In the genomic region with DNA sequence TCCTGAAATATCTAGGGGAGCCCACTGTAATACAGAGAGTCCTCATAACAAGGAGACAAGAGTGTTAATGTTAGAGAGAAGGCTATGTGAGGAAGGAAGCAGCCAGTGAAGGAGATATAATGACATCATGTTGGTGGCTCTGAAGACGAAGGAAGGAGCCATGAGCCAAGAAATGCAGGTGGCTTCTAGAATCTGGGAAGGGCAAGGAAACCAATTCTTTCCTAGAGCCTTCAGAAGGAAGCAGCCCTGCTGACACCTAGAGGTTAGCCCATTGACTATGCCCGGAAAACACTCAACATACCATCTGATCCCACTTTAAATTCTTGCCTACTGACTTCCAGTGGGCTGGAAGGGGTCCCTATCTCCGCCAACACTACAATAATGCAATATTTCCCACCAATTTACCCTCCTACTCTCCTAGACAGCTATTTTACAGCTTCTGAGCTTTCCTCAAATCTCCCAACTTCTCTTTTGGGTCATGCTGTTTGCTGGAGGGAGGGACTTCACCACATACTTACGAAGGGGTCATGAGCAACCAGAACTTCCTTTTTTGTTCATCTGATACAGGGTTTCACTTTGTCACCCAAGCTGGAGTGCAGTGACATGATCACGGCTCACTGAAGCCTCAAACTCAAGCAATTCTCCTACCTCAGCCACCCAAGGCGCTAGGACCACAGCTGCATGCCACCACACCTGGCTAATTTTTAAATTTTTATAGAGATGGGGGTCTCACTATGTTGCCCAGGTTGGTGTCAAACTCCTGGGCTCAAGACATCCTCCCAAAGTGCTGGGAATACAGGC, we compare ENCODE assay signal across 8 cellular contexts. TPM values are rescaled to one million over a fixed set of nuclear protein-coding genes. Genes with fewer than 3 reads are reported as not detected.
DNase-seq lines count a peak whose midpoint lies in the region; ATAC-seq and TF ChIP-seq lines count a peak whose summit lies in the region.

No MANE protein-coding gene starts in this region.

- no peak for TF ChIP-seq POLR2A in NB4 (IDR thresholded peaks at IDR 0.05; ENCODE audit: extremely low read depth, insufficient read length)
- no peak for TF ChIP-seq POLR2A in transverse colon (IDR thresholded peaks at IDR 0.05)
- no peak for TF ChIP-seq POLR2A in erythroblast (IDR thresholded peaks at IDR 0.05; ENCODE audit: low read length)

- TF ChIP-seq CTCF in NB4 (IDR thresholded peaks at IDR 0.05; ENCODE audit: low read depth, low read length) (no peak), transverse colon (IDR thresholded peaks at IDR 0.05) (no peak)

- in situ Hi-C loops in transverse colon (cut with MboI; ENCODE audit: low pct_ligation_motif_present in 1 of 4, low pct_unique_long_range_greater_than_20kb in 1 of 4, low sequenced_read_pairs in 3 of 4), result no loop called here

- no peaks in the 10 kb centered on the region for H3K27me3 ChIP-seq in transverse colon

- H3K4me3 ChIP-seq in NB4 (ENCODE audit: low read depth, low read length) (no peak overlapping the region), transverse colon (no peak overlapping the region)

- peaks cover 4 to 30% (median 17%) of the 10 kb centered on the region in 4 donors for H3K4me1 ChIP-seq in transverse colon

- no peaks in the 10 kb centered on the region for H3K9me3 ChIP-seq in transverse colon

- ATAC-seq in GM18867 (IDR thresholded peaks at IDR 0.05; ENCODE audit: unreplicated experiment) (peak; percentile 94), HG02571 (IDR thresholded peaks at IDR 0.05; ENCODE audit: unreplicated experiment) (peak; percentile 90)

- no peak for TF ChIP-seq EP300 in transverse colon (IDR thresholded peaks at IDR 0.05; ENCODE audit: low read depth)

- DNase-seq in NB4 (ENCODE audit: low read depth) (peak; percentile 78), globus pallidus (ENCODE audit: low spot score) (peak; percentile 42), SK-N-DZ (ENCODE audit: low spot score) (no peak), transverse colon (no peak), erythroblast (lab: John Stamatoyannopoulos, UW) (no peak)
- no peak for DNase-seq in stimulated activated naive CD4-positive, alpha-beta T cell (lab: John Stamatoyannopoulos, UW)

- intact Hi-C loops in transverse colon (cut with DNase I; ENCODE audit: low total_unique reads), result no loop called here

- no peaks in the 10 kb centered on the region for H3K36me3 ChIP-seq in transverse colon

- H3K27ac ChIP-seq in transverse colon, result peak overlapping the region in 2 of 4 donors; percentile 17 to 47

- 80 to 81% methylated on average over 4 to 6 of the region's 6 CpGs for WGBS in transverse colon (ENCODE audit: low coverage in 1 of 2), 2 donors

RNA-seq across cellular contexts. Expression of gene G3BP2, which starts 25.2 kb away (rescaled TPM):
- 127 and 144 TPM in 2 replicates for polyA plus RNA-seq in SK-N-DZ (2014; cell fraction: cytosol; rRNA removed)
- 47.1 and 68.2 TPM in 2 replicates for polyA plus RNA-seq in SK-N-DZ (2014; cell fraction: nucleus; rRNA removed)
- 100 to 1,000 TPM in 2 of 4 donors, 10 to 100 TPM in 2; 50.7 to 110 (median 88.0) TPM for total RNA-seq in transverse colon

RNA-seq across cellular contexts. Expression of gene USO1, which starts 26.0 kb away (rescaled TPM):
- 30.0 and 37.1 TPM in 2 replicates for polyA plus RNA-seq in SK-N-DZ (2014; cell fraction: cytosol; rRNA removed)
- polyA plus RNA-seq in SK-N-DZ (2014; cell fraction: nucleus; rRNA removed), result 24.8 and 28.8 TPM in 2 replicates
- total RNA-seq in transverse colon, result 100 to 1,000 TPM in 1 of 4 donors, 10 to 100 TPM in 3; 24.3 to 110 (median 61.0) TPM

Comparison
In these comparisons a context has a peak if more than half of its experiments do, and no peak if none do; other contexts are left out.
1. DNase-seq: peak in NB4 (single experiment) and globus pallidus (single experiment); none in SK-N-DZ (single experiment), transverse colon (single experiment), erythroblast (0 of 2) and stimulated activated naive CD4-positive, alpha-beta T cell (0 of 6).